Comparison of ENCODE assay signal across 13 cellular contexts in genomic region chr14:71556730-71557129, GRCh38.
DNase-seq lines count a peak whose midpoint lies in the region; ATAC-seq and TF ChIP-seq lines count a peak whose summit lies in the region.
"Had no signal": no experiment of that assay in that cellular context is flagged by ENCODE, and none has a peak within 500 bp of the region (broad histone marks: within the 10 kb centered on the region; RNA-seq: fewer than 3 reads in every experiment).

No MANE protein-coding gene starts in this region.

- H3K56ac ChIP-seq in IMR-90 (ENCODE audit: extremely low read depth, insufficient read depth, low read length): no peak overlapping the region

- H3K27me3 Mint-ChIP-seq in CD8-positive, alpha-beta memory T cell: no peaks in the 10 kb centered on the region
- H3K27me3 Mint-ChIP-seq in activated naive CD8-positive, alpha-beta T cell treated with anti-CD3 and anti-CD28 coated beads for 36 hours: no peaks in the 10 kb centered on the region

- peak overlapping the region; percentile 63; the same call in 1 of the 2 replicates for H2AK5ac ChIP-seq in IMR-90 (ENCODE audit: low read depth, low read length)
- no peak overlapping the region for H2AK5ac ChIP-seq in trophoblast cell (ENCODE audit: low read length)

- H3K9ac ChIP-seq in IMR-90 (ENCODE audit: low read depth, low read length) (no peak overlapping the region), trophoblast cell (ENCODE audit: low read length) (no peak overlapping the region)

- peak overlapping the region in 6 of 7 donors; percentile 24 to 86 (median 62) for H3K4me3 Mint-ChIP-seq in CD8-positive, alpha-beta memory T cell
- peak overlapping the region; percentile 22 for H3K4me3 Mint-ChIP-seq in activated naive CD8-positive, alpha-beta T cell treated with anti-CD3 and anti-CD28 coated beads for 36 hours

- H2BK120ac ChIP-seq in IMR-90 (ENCODE audit: low read depth, low read length): no peak overlapping the region
- peak overlapping the region; percentile 79 for H2BK120ac ChIP-seq in trophoblast cell (ENCODE audit: insufficient read depth, low read length, poor library complexity)

- intact Hi-C loops in IMR-90 (cut with micrococcal nuclease): no loop called here

- H3K79me2 ChIP-seq in trophoblast cell (ENCODE audit: control insufficient read depth, insufficient read depth, low read length, poor library complexity): no peaks in the 10 kb centered on the region

- POLR2A ChIA-PET in CD8-positive, alpha-beta memory T cell (lab: Charles Lee): no interaction called here
- POLR2A ChIA-PET in IMR-90 (lab: Charles Lee; ENCODE audit: unreplicated experiment): no interaction called here

- H3K36me3 Mint-ChIP-seq in CD8-positive, alpha-beta memory T cell: no peaks in the 10 kb centered on the region
- peaks cover 16% of the 10 kb centered on the region for H3K36me3 Mint-ChIP-seq in activated naive CD8-positive, alpha-beta T cell treated with anti-CD3 and anti-CD28 coated beads for 36 hours

- no peaks in the 10 kb centered on the region for H3K9me3 Mint-ChIP-seq in CD8-positive, alpha-beta memory T cell
- H3K9me3 Mint-ChIP-seq in activated naive CD8-positive, alpha-beta T cell treated with anti-CD3 and anti-CD28 coated beads for 36 hours: peaks cover 2% of the 10 kb centered on the region

- in situ Hi-C loops in IMR-90 (cut with MboI; ENCODE audit: low sequenced_read_pairs): no loop called here

- H2BK5ac ChIP-seq in IMR-90 (ENCODE audit: low read depth, low read length, poor library complexity, severe bottlenecking): no peak overlapping the region
- peak overlapping the region; percentile 31 for H2BK5ac ChIP-seq in trophoblast cell (ENCODE audit: low read depth, low read length, poor library complexity)

- no peak for TF ChIP-seq CTCF in IMR-90 (conservative IDR thresholded peaks at IDR 0.05; ENCODE audit: low read depth, low read length)

- no peak overlapping the region for H4K91ac ChIP-seq in IMR-90 (ENCODE audit: insufficient read depth, low read depth, low read length)
- peak overlapping the region; percentile 49 for H4K91ac ChIP-seq in trophoblast cell (ENCODE audit: low read depth, low read length)

- H3K4ac ChIP-seq in IMR-90 (ENCODE audit: low read depth, low read length): no peak overlapping the region
- no peak overlapping the region for H3K4ac ChIP-seq in trophoblast cell (ENCODE audit: low read depth, low read length)

- H3K79me1 ChIP-seq in IMR-90 (ENCODE audit: low read depth in 1 of 2, low read length in 2 of 2) (peaks cover 21 to 33% of the 10 kb centered on the region in 2 experiments), trophoblast cell (ENCODE audit: low read length) (peaks cover 6% of the 10 kb centered on the region)

- H3K4me2 ChIP-seq in IMR-90 (ENCODE audit: low read depth, low read length): no peak overlapping the region
- H3K4me2 ChIP-seq in trophoblast cell (ENCODE audit: low read length): no peak overlapping the region

- no peaks in the 10 kb centered on the region for H3K27me3 ChIP-seq in CD8-positive, alpha-beta memory T cell (ENCODE audit: insufficient read depth, low read length, poor library complexity, severe bottlenecking)
- H3K27me3 ChIP-seq in IMR-90 (ENCODE audit: control insufficient read depth, insufficient read depth, low read length): no peaks in the 10 kb centered on the region
- H3K27me3 ChIP-seq in trophoblast cell (ENCODE audit: insufficient read depth, low read length): no peaks in the 10 kb centered on the region
- H3K27me3 ChIP-seq: adrenal gland, vagina had no signal

- H2BK12ac ChIP-seq in trophoblast cell (ENCODE audit: low read length): no peak overlapping the region

- H3K9me1 ChIP-seq in IMR-90 (ENCODE audit: insufficient read depth, low read length): no peaks in the 10 kb centered on the region

- H4K8ac ChIP-seq in IMR-90 (ENCODE audit: low read depth in 2 of 2, low read length in 2 of 2): no peak overlapping the region; a peak in 1 of 4 replicates
- peak overlapping the region; percentile 13 for H4K8ac ChIP-seq in trophoblast cell (ENCODE audit: low read depth, low read length)

- H3K27ac Mint-ChIP-seq in CD8-positive, alpha-beta memory T cell: peak overlapping the region; percentile 91 to 99 (median 94)
- H3K27ac Mint-ChIP-seq in activated naive CD8-positive, alpha-beta T cell treated with anti-CD3 and anti-CD28 coated beads for 36 hours: peak overlapping the region; percentile 98

- H2BK20ac ChIP-seq in IMR-90 (ENCODE audit: low read depth, low read length): no peak overlapping the region

- no peak overlapping the region for H4K5ac ChIP-seq in IMR-90 (ENCODE audit: low read depth, low read length)

- peaks cover 61 to 74% (median 63%) of the 10 kb centered on the region in 3 donors for H3K4me1 Mint-ChIP-seq in CD8-positive, alpha-beta memory T cell
- peaks cover 65% of the 10 kb centered on the region for H3K4me1 Mint-ChIP-seq in activated naive CD8-positive, alpha-beta T cell treated with anti-CD3 and anti-CD28 coated beads for 36 hours

- no peak overlapping the region for H3K27ac ChIP-seq in CD8-positive, alpha-beta memory T cell (ENCODE audit: low read depth, low read length)
- H3K27ac ChIP-seq in IMR-90 (ENCODE audit: insufficient read depth, low read length) (no peak overlapping the region), trophoblast cell (ENCODE audit: low read depth, low read length) (peak overlapping the region; percentile 68)
- H3K27ac ChIP-seq: vagina had no signal

- peaks cover 48% of the 10 kb centered on the region for H3K4me1 ChIP-seq in CD8-positive, alpha-beta memory T cell (ENCODE audit: insufficient read depth, low read length)
- H3K4me1 ChIP-seq in IMR-90 (ENCODE audit: control insufficient read depth, insufficient read depth, low read length) (peaks cover 2% of the 10 kb centered on the region), trophoblast cell (ENCODE audit: control insufficient read depth in 1 of 2, insufficient read depth in 2 of 2, low read length in 2 of 2) (peaks cover 10 to 13% of the 10 kb centered on the region in 2 experiments)
- H3K4me1 ChIP-seq: vagina had no signal

- TF ChIP-seq RAD21 in IMR-90 (IDR thresholded peaks at IDR 0.05; ENCODE audit: low read length): no peak

- H4K20me1 ChIP-seq in IMR-90 (ENCODE audit: insufficient read depth, low read length): peaks cover 7% of the 10 kb centered on the region

- H2AFZ ChIP-seq in IMR-90 (replicated peaks; ENCODE audit: low read length, poor library complexity) (no peak overlapping the region), trophoblast cell (ENCODE audit: insufficient read depth, low read length, poor library complexity) (no peak overlapping the region)

- dilution Hi-C loops in IMR-90 (cut with HindIII; ENCODE audit: low sequenced_read_pairs, unreplicated experiment): no loop called here

- TF ChIP-seq POLR2A in IMR-90 (IDR thresholded peaks at IDR 0.05; ENCODE audit: low read depth, low read length): no peak

- CTCF ChIA-PET in CD8-positive, alpha-beta memory T cell (lab: Charles Lee): no interaction called here
- CTCF ChIA-PET in IMR-90 (lab: Yijun Ruan, JAX): no interaction called here

- H3K4me3 ChIP-seq in CD8-positive, alpha-beta memory T cell (ENCODE audit: low read length): no peak overlapping the region
- no peak overlapping the region for H3K4me3 ChIP-seq in IMR-90 (ENCODE audit: insufficient read depth, low read depth, low read length)
- H3K4me3 ChIP-seq in trophoblast cell (ENCODE audit: low read depth, low read length): no peak overlapping the region
- H3K4me3 ChIP-seq: adrenal gland, vagina had no signal

- no TSS peak for BruUV-seq in IMR-90 (replicated peaks; lab: Mats Ljungman, UMichigan)

- H3K14ac ChIP-seq in IMR-90 (replicated peaks; ENCODE audit: low read depth, low read length) (no peak overlapping the region), trophoblast cell (ENCODE audit: low read length) (no peak overlapping the region)

- ATAC-seq in IMR-90 (ENCODE audit: low read depth) (no peak), HG03565 (IDR thresholded peaks at IDR 0.05; ENCODE audit: unreplicated experiment) (no peak)

- DNase-seq in CD8-positive, alpha-beta memory T cell: no peak
- DNase-seq in IMR-90 (no peak), trophoblast cell (peak in 1 of 2 donors; percentile 60), NCI-H748 (lab: John Stamatoyannopoulos, UW; ENCODE audit: unreplicated experiment) (no peak), hepatic stellate cell (ENCODE audit: low spot score) (no peak)
- no peak for DNase-seq in activated naive CD8-positive, alpha-beta T cell treated with anti-CD3 and anti-CD28 coated beads for 36 hours
- DNase-seq: adrenal gland, head of caudate nucleus, NCI-H1694 treated with DMSO at 0.1 percent for 48 hours, NCI-H526, RPMI8226 had no signal

- no peaks in the 10 kb centered on the region for H3K9me3 ChIP-seq in CD8-positive, alpha-beta memory T cell (ENCODE audit: low read length)
- H3K9me3 ChIP-seq in IMR-90 (ENCODE audit: control insufficient read depth, insufficient read depth, low read length): no peaks in the 10 kb centered on the region
- H3K9me3 ChIP-seq in trophoblast cell (ENCODE audit: insufficient read depth, low read depth, low read length): no peaks in the 10 kb centered on the region
- H3K9me3 ChIP-seq: adrenal gland, vagina had no signal

- H3K23ac ChIP-seq in IMR-90 (ENCODE audit: low read depth, low read length) (no peak overlapping the region), trophoblast cell (ENCODE audit: low read length) (no peak overlapping the region)

- H4K12ac ChIP-seq in trophoblast cell (ENCODE audit: low read depth, low read length): no peak overlapping the region

- no peak overlapping the region for H3K18ac ChIP-seq in IMR-90 (ENCODE audit: low read depth, low read length)
- H3K18ac ChIP-seq in trophoblast cell (ENCODE audit: low read length): no peak overlapping the region

- no peaks in the 10 kb centered on the region for H3K36me3 ChIP-seq in CD8-positive, alpha-beta memory T cell (ENCODE audit: insufficient read depth, low read length)
- H3K36me3 ChIP-seq in IMR-90 (ENCODE audit: control insufficient read depth, insufficient read depth, low read length) (no peaks in the 10 kb centered on the region; the same call in 1 of the 2 replicates), trophoblast cell (ENCODE audit: control insufficient read depth in 1 of 2, insufficient read depth in 2 of 2, low read length in 2 of 2) (no peaks in the 10 kb centered on the region)
- H3K36me3 ChIP-seq: adrenal gland, vagina had no signal

- no peak overlapping the region for H2AK9ac ChIP-seq in IMR-90 (replicated peaks; ENCODE audit: low read depth, low read length, poor library complexity)

- WGBS in IMR-90 (ENCODE audit: extremely low coverage in 2 of 2, insufficient read length in 1 of 2), 2 experiments: no CpG with 5 or more reads among the region's 2 CpGs
- no CpG with 5 or more reads among the region's 2 CpGs for WGBS in trophoblast cell (ENCODE audit: extremely low coverage, insufficient coverage, insufficient read length)

- H2BK15ac ChIP-seq in IMR-90 (ENCODE audit: low read depth, low read length): no peak overlapping the region

TF ChIP-seq in IMR-90, 13 proteins besides CTCF, POLR2A, EP300 and RAD21 (continues in another document):
- TF ChIP-seq FOS (IDR thresholded peaks at IDR 0.05; ENCODE audit: low read depth, low read length) (no peak), MAZ (IDR thresholded peaks at IDR 0.05; ENCODE audit: borderline replicate concordance, low read depth, low read length) (no peak)
